8 cellular contexts compared by ENCODE assay signal in the genomic region with DNA sequence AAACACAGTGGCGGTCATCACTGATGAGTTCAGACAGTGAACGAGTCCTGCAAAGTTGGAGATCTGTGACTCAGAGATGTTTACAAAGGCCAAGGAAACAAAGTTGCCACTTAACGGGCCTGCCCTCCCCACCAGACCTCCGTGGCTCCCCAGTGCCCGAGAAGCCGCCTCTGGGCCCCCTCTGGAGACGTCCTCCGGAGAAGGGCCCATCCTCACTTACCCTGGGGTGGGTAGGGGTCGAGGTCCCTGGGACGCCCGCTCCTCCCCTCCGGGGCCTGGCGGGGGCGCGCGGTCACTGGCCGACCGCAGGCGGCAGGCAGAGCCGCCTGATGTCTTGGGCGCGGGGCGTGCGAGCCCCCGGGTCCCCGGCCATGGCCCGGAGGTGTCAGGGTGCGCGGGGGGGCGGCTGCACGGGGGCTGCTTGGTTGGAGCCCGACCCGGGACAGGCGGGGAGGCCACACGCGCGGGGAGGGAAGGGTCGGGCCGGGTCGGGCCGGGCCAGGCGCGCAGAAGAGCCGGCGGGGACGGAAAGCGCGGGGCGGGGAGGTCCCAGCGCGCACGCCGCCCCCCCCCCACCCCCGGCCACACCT. TPM values are rescaled to one million over a fixed set of nuclear protein-coding genes. Genes with fewer than 3 reads are reported as not detected.
A peak's percentile ranks its signal among the peaks of the same experiment; 100 is the strongest.
DNase-seq lines count a peak whose midpoint lies in the region; ATAC-seq and TF ChIP-seq lines count a peak whose summit lies in the region.

No MANE protein-coding gene starts in this region.

- H3K27me3 Mint-ChIP-seq in activated CD4-positive, alpha-beta T cell treated with anti-CD3 and anti-CD28 coated beads, Interleukin-2, amount 10 ng/mL, durations not matched to agents 7 days and 5 days = no peaks in the 10 kb centered on the region
- no peaks in the 10 kb centered on the region for H3K27me3 Mint-ChIP-seq in naive thymus-derived CD4-positive, alpha-beta T cell

- H3K4me3 ChIP-seq in esophagus muscularis mucosa = peak overlapping the region; percentile 77 to 92 (median 84)
- H3K4me3 ChIP-seq in naive thymus-derived CD4-positive, alpha-beta T cell (ENCODE audit: low read length) = peak overlapping the region; percentile 65

- peaks cover 24 to 52% (median 46%) of the 10 kb centered on the region in 4 donors for H3K4me1 ChIP-seq in esophagus muscularis mucosa
- H3K4me1 ChIP-seq in naive thymus-derived CD4-positive, alpha-beta T cell (ENCODE audit: control insufficient read depth in 2 of 2, insufficient read depth in 2 of 2, low read length in 2 of 2) = peaks cover 0 to 10% of the 10 kb centered on the region in 2 donors

- 1% methylated on average over 29 of the region's 54 CpGs for WGBS in esophagus muscularis mucosa

- H3K36me3 Mint-ChIP-seq in activated CD4-positive, alpha-beta T cell treated with anti-CD3 and anti-CD28 coated beads, Interleukin-2, amount 10 ng/mL, durations not matched to agents 7 days and 5 days (ENCODE audit: low read depth) = peaks cover 11% of the 10 kb centered on the region
- H3K36me3 Mint-ChIP-seq in naive thymus-derived CD4-positive, alpha-beta T cell = peaks cover 0 to 4% (median 0%) of the 10 kb centered on the region in 5 donors

- POLR2A ChIA-PET in activated CD4-positive, alpha-beta T cell treated with anti-CD3 and anti-CD28 coated beads, Interleukin-2, amount 10 ng/mL, durations not matched to agents 7 days and 5 days (lab: Charles Lee) = no interaction called here
- POLR2A ChIA-PET in naive thymus-derived CD4-positive, alpha-beta T cell (lab: Charles Lee) = no interaction called here

- TF ChIP-seq EP300 in esophagus muscularis mucosa (IDR thresholded peaks at IDR 0.05) = no peak

- peak in 1 of 3 experiments; percentile 29 for TF ChIP-seq CTCF in esophagus muscularis mucosa (IDR thresholded peaks at IDR 0.05)

- peak; percentile 27 for DNase-seq in stimulated activated CD4-positive, alpha-beta T cell treated with anti-CD3 and anti-CD28 coated beads, Interleukin-4, amount 100 ng/mL, for 24 hours
- no peak for DNase-seq in stimulated activated CD4-positive, alpha-beta T cell treated with anti-CD3 and anti-CD28 coated beads, Interleukin-4, amount 100 ng/mL, for 1 hour
- DNase-seq in activated CD4-positive, alpha-beta T cell treated with anti-CD3 and anti-CD28 coated beads, Interleukin-2, amount 10 ng/mL, durations not matched to agents 7 days and 5 days = no peak
- DNase-seq in esophagus muscularis mucosa (ENCODE audit: extremely low spot score) (no peak), SHP77 (lab: John Stamatoyannopoulos, UW) (no peak), putamen (ENCODE audit: low spot score) (no peak)
- peak in 6 of 9 donors; percentile 13 to 57 (median 26) for DNase-seq in naive thymus-derived CD4-positive, alpha-beta T cell

- H3K36me3 ChIP-seq in esophagus muscularis mucosa = peaks cover 0 to 6% (median 2%) of the 10 kb centered on the region in 4 donors
- H3K36me3 ChIP-seq in naive thymus-derived CD4-positive, alpha-beta T cell (ENCODE audit: control insufficient read depth in 2 of 3, insufficient read depth in 3 of 3, low read length in 3 of 3) = peaks cover 0 to 7% (median 0%) of the 10 kb centered on the region in 3 experiments

- peak overlapping the region; percentile 86 to 96 (median 91) for H3K27ac ChIP-seq in esophagus muscularis mucosa (replicated peaks in 1 of 4)
- H3K27ac ChIP-seq in naive thymus-derived CD4-positive, alpha-beta T cell (ENCODE audit: low read depth, low read length) = peak overlapping the region; percentile 77

- CTCF ChIA-PET in activated CD4-positive, alpha-beta T cell treated with anti-CD3 and anti-CD28 coated beads, Interleukin-2, amount 10 ng/mL, durations not matched to agents 7 days and 5 days (lab: Charles Lee) = no interaction called here
- CTCF ChIA-PET in naive thymus-derived CD4-positive, alpha-beta T cell (lab: Charles Lee) = no interaction called here

- peaks cover 34% of the 10 kb centered on the region for H3K4me1 Mint-ChIP-seq in activated CD4-positive, alpha-beta T cell treated with anti-CD3 and anti-CD28 coated beads, Interleukin-2, amount 10 ng/mL, durations not matched to agents 7 days and 5 days
- peaks cover 15 to 39% (median 30%) of the 10 kb centered on the region in 7 donors for H3K4me1 Mint-ChIP-seq in naive thymus-derived CD4-positive, alpha-beta T cell

- H3K27ac Mint-ChIP-seq in activated CD4-positive, alpha-beta T cell treated with anti-CD3 and anti-CD28 coated beads, Interleukin-2, amount 10 ng/mL, durations not matched to agents 7 days and 5 days = peak overlapping the region; percentile 92
- peak overlapping the region; percentile 81 to 94 (median 88) for H3K27ac Mint-ChIP-seq in naive thymus-derived CD4-positive, alpha-beta T cell

- H3K4me3 Mint-ChIP-seq in activated CD4-positive, alpha-beta T cell treated with anti-CD3 and anti-CD28 coated beads, Interleukin-2, amount 10 ng/mL, durations not matched to agents 7 days and 5 days = peak overlapping the region; percentile 76
- H3K4me3 Mint-ChIP-seq in naive thymus-derived CD4-positive, alpha-beta T cell = peak overlapping the region; percentile 75 to 90 (median 89)

- H3K27me3 ChIP-seq in esophagus muscularis mucosa = no peaks in the 10 kb centered on the region
- no peaks in the 10 kb centered on the region for H3K27me3 ChIP-seq in naive thymus-derived CD4-positive, alpha-beta T cell (ENCODE audit: control insufficient read depth in 2 of 2, insufficient read depth in 2 of 2, low read length in 2 of 2)

- intact Hi-C loops in esophagus muscularis mucosa (cut with DNase I) = loop anchor here (5.0 to 10.0 kb wide), 2 partner anchors 173 to 1045 kb away; a partner anchor contains a TSS
- intact Hi-C loops in naive thymus-derived CD4-positive, alpha-beta T cell (cut with micrococcal nuclease) = loop anchor here (1.0 to 5.0 kb wide), 6 partner anchors 107 to 1047 kb away; no protein-coding TSS in a partner anchor

- peak; percentile 43 for ATAC-seq in HG03196 (IDR thresholded peaks at IDR 0.05; ENCODE audit: unreplicated experiment)
- peak; percentile 52 for ATAC-seq in naive thymus-derived CD4-positive, alpha-beta T cell

- H3K9me3 Mint-ChIP-seq in activated CD4-positive, alpha-beta T cell treated with anti-CD3 and anti-CD28 coated beads, Interleukin-2, amount 10 ng/mL, durations not matched to agents 7 days and 5 days = no peaks in the 10 kb centered on the region
- no peaks in the 10 kb centered on the region for H3K9me3 Mint-ChIP-seq in naive thymus-derived CD4-positive, alpha-beta T cell

- no peak for TF ChIP-seq POLR2A in esophagus muscularis mucosa (IDR thresholded peaks at IDR 0.05; ENCODE audit: low read depth)

- H3K9me3 ChIP-seq in esophagus muscularis mucosa = no peaks in the 10 kb centered on the region
- no peaks in the 10 kb centered on the region for H3K9me3 ChIP-seq in naive thymus-derived CD4-positive, alpha-beta T cell (ENCODE audit: control insufficient read depth in 2 of 3, low read length in 3 of 3)

RNA-seq across cellular contexts. Expression of a gene that starts 0.6 kb away (rescaled TPM):
- total RNA-seq in activated CD4-positive, alpha-beta T cell treated with anti-CD3 and anti-CD28 coated beads, Interleukin-2, amount 10 ng/mL, durations not matched to agents 7 days and 5 days = 10 to 100 TPM; 15.5 to 16.1 TPM
- 10 to 100 TPM; 19.6 to 22.4 (median 21.0) TPM for total RNA-seq in esophagus muscularis mucosa
- 10 to 100 TPM; 15.6 to 26.2 (median 20.4) TPM for total RNA-seq in naive thymus-derived CD4-positive, alpha-beta T cell
- polyA plus RNA-seq in naive thymus-derived CD4-positive, alpha-beta T cell = 10 to 100 TPM; 15.0 to 16.2 TPM

RNA-seq across cellular contexts. Expression of a gene that starts 0.6 kb away (rescaled TPM):
- total RNA-seq in activated CD4-positive, alpha-beta T cell treated with anti-CD3 and anti-CD28 coated beads, Interleukin-2, amount 10 ng/mL, durations not matched to agents 7 days and 5 days = 10 to 100 TPM; 36.5 to 36.9 TPM
- total RNA-seq in esophagus muscularis mucosa = 10 to 100 TPM; 32.8 to 44.8 (median 39.5) TPM
- 10 to 100 TPM; 23.7 to 37.0 (median 27.4) TPM for total RNA-seq in naive thymus-derived CD4-positive, alpha-beta T cell
- polyA plus RNA-seq in naive thymus-derived CD4-positive, alpha-beta T cell = 10 to 100 TPM; 33.3 to 44.3 TPM

Comparison
In these comparisons a context has a peak if more than half of its experiments do, and no peak if none do; other contexts are left out.
1. DNase-seq: peak in stimulated activated CD4-positive, alpha-beta T cell treated with anti-CD3 and anti-CD28 coated beads, Interleukin-4, amount 100 ng/mL, for 24 hours (single experiment) and naive thymus-derived CD4-positive, alpha-beta T cell (6 of 9); none in stimulated activated CD4-positive, alpha-beta T cell treated with anti-CD3 and anti-CD28 coated beads, Interleukin-4, amount 100 ng/mL, for 1 hour (single experiment), activated CD4-positive, alpha-beta T cell treated with anti-CD3 and anti-CD28 coated beads, Interleukin-2, amount 10 ng/mL, durations not matched to agents 7 days and 5 days (single experiment), esophagus muscularis mucosa (single experiment), SHP77 (0 of 2) and putamen (single experiment).